In genomic region chrX:40953369-40953768, GRCh38 we compare ENCODE assay signal across 9 cellular contexts.
DNase-seq lines count a peak whose midpoint lies in the region; ATAC-seq, FAIRE-seq and TF ChIP-seq lines count a peak whose summit lies in the region.
"Had no signal": no experiment of that assay in that cellular context is flagged by ENCODE, and none has a peak within 500 bp of the region (broad histone marks: within the 10 kb centered on the region; RNA-seq: fewer than 3 reads in every experiment).

No MANE protein-coding gene starts in this region.

- WGBS in GM12878 (ENCODE audit: insufficient coverage, insufficient replicate concordance, low lambda C conversion rate, missing lambda C conversion rate), result 28% methylated on average over 2 of the region's 2 CpGs

- TF ChIP-seq EP300 in GM12878 (IDR thresholded peaks at IDR 0.05; ENCODE audit: borderline replicate concordance in 1 of 2, control insufficient read depth in 1 of 2, low read depth in 2 of 2, low read length in 2 of 2), result peak in 1 of 2 experiments; percentile 50; a peak in 1 of 4 replicates

- no TSS peak for BruUV-seq in GM12878 (replicated peaks; lab: Mats Ljungman, UMichigan)

- TF ChIP-seq RAD21 in GM12878 (IDR thresholded peaks at IDR 0.05; ENCODE audit: insufficient read depth, low read depth, low read length), result no peak

- TF ChIP-seq POLR2A in GM12878 (IDR thresholded peaks at IDR 0.05; ENCODE audit: low read depth, low read length) (no peak), H54 (IDR thresholded peaks at IDR 0.05; ENCODE audit: low read depth, low read length) (no peak)

- TF ChIP-seq CTCF in GM12864 (IDR thresholded peaks at IDR 0.05; ENCODE audit: low read depth, low read length, missing control alignments) (no peak), GM12878 (IDR thresholded peaks at IDR 0.05 in 2 of 3, conservative IDR thresholded peaks at IDR 0.05 in 1 of 3; ENCODE audit: control insufficient read depth in 2 of 3, extremely low read depth in 1 of 3, insufficient read depth in 1 of 3, low read depth in 3 of 3, low read length in 3 of 3) (no peak)

- H3K4me3 ChIP-seq in GM12864 (ENCODE audit: low read depth, low read length) (no peak overlapping the region; the same call in 1 of the 2 replicates), GM12878 (no peak overlapping the region)

- H3K27ac ChIP-seq in GM12878 (ENCODE audit: control insufficient read depth, insufficient read depth), result peak overlapping the region; percentile 52

- RAD21 ChIA-PET in GM12878 (lab: Charles Lee; ENCODE audit: unreplicated experiment), result interaction anchor here (0.6 to 1.7 kb wide), 8 partner anchors 22 to 228 kb away, joined by 3 to 11 read pairs (median 3); partner anchors contain the start of gene USP9X

- ATAC-seq in GM19395 (IDR thresholded peaks at IDR 0.05; ENCODE audit: unreplicated experiment) (peak; percentile 79), HG03378 (IDR thresholded peaks at IDR 0.05; ENCODE audit: unreplicated experiment) (peak; percentile 83), GM12878 (peak; percentile 94), HG02763 (IDR thresholded peaks at IDR 0.05; ENCODE audit: unreplicated experiment) (no peak)

- in situ Hi-C loops in GM12878 (cut with MboI), result no loop called here

- CTCF ChIA-PET in GM12878 (lab: Yijun Ruan, JAX), result interaction anchor here (1.3 to 1.7 kb wide), 3 partner anchors 76 to 167 kb away, joined by 3 to 7 read pairs (median 3); no protein-coding TSS in a partner anchor

- intact Hi-C loops in GM12878 (cut with micrococcal nuclease; ENCODE audit: unreplicated experiment), result loop anchor here (2.0 to 5.0 kb wide), 2 partner anchors 83 to 129 kb away; no protein-coding TSS in a partner anchor

- H4K20me1 ChIP-seq in GM12878 (ENCODE audit: control insufficient read depth, insufficient read depth), result no peaks in the 10 kb centered on the region

- POLR2A ChIA-PET in GM12878 (lab: Charles Lee), result interaction anchor here (0.5 to 1.9 kb wide), 7 partner anchors 10 to 274 kb away, joined by 3 to 5 read pairs (median 4); partner anchors contain the start of gene USP9X

- DNase-seq in GM12864 (ENCODE audit: low read depth) (peak; percentile 10), GM12878 (ENCODE audit: low read depth, low spot score) (peak; percentile 60), HT-29 (ENCODE audit: low spot score) (no peak), H54 (ENCODE audit: insufficient read length, low spot score) (no peak)
- DNase-seq in stimulated activated CD4-positive, alpha-beta T cell treated with anti-CD3 and anti-CD28 coated beads, Interleukin-12 subunit alpha, Interleukin-12 subunit beta, amount 100 ng/mL, for 4 hours, result no peak
- DNase-seq: NCI-H1105 treated with DMSO at 0.1 percent for 48 hours had no signal

- no peak overlapping the region for H2AFZ ChIP-seq in GM12878 (ENCODE audit: control insufficient read depth, low read depth, low read length)

- no peaks in the 10 kb centered on the region for H3K79me2 ChIP-seq in GM12878 (ENCODE audit: control insufficient read depth, insufficient read depth, low read length)

- no peaks in the 10 kb centered on the region; the same call in none of the 2 replicates for H3K4me1 ChIP-seq in GM12878 (ENCODE audit: control insufficient read depth, insufficient read depth, low read length)

- SMC1A ChIA-PET in GM12878 (lab: Charles Lee; ENCODE audit: uncharacterized antibody, unreplicated experiment), result interaction anchor here (0.5 to 1.5 kb wide), 8 partner anchors 17 to 409 kb away, joined by 3 to 8 read pairs (median 3); no protein-coding TSS in a partner anchor

- peaks cover 3% of the 10 kb centered on the region; the same call in 2 of the 3 replicates for H3K9me3 ChIP-seq in GM12878 (replicated peaks; ENCODE audit: control insufficient read depth, insufficient read depth, low read length)

- H3K4me2 ChIP-seq in GM12878 (ENCODE audit: control insufficient read depth, insufficient read depth), result peak overlapping the region; percentile 62

- no peak overlapping the region for H3K9ac ChIP-seq in GM12878 (ENCODE audit: control insufficient read depth, insufficient read depth, low read length)

- no peaks in the 10 kb centered on the region for H3K27me3 ChIP-seq in GM12878 (replicated peaks in 1 of 2; ENCODE audit: control insufficient read depth in 2 of 2, insufficient read depth in 2 of 2, low read length in 1 of 2)

- peak; percentile 75 for FAIRE-seq in GM12878 (lab: Jason Lieb, UNC)
- no peak for FAIRE-seq in H54 (lab: Jason Lieb, UNC)

- no peaks in the 10 kb centered on the region for H3K36me3 ChIP-seq in GM12878 (ENCODE audit: control insufficient read depth in 2 of 2, insufficient read depth in 2 of 2, low read length in 1 of 2)

TF ChIP-seq in GM12878, 131 proteins besides CTCF, POLR2A, EP300 and RAD21 (continues in another document):
- TF ChIP-seq MYB (IDR thresholded peaks at IDR 0.05; ENCODE audit: borderline replicate concordance, low read depth, low read length) (no peak), RFX5 (IDR thresholded peaks at IDR 0.05; ENCODE audit: low read depth, low read length) (no peak), MYC (IDR thresholded peaks at IDR 0.05; ENCODE audit: insufficient read depth, insufficient read length, insufficient replicate concordance, low read length, severe bottlenecking) (no peak), ATF3 (IDR thresholded peaks at IDR 0.05; ENCODE audit: borderline replicate concordance, extremely low read depth, low read depth, low read length) (no peak), CUX1 (IDR thresholded peaks at IDR 0.05; ENCODE audit: insufficient replicate concordance, low read depth, low read length) (peak; percentile 99), IKZF1 (conservative IDR thresholded peaks at IDR 0.05) (peak; percentile 74), EGR1 (IDR thresholded peaks at IDR 0.05; ENCODE audit: borderline replicate concordance in 1 of 2, low read depth in 2 of 2, low read length in 2 of 2) (no peak)
- TF ChIP-seq, protein P1, sequence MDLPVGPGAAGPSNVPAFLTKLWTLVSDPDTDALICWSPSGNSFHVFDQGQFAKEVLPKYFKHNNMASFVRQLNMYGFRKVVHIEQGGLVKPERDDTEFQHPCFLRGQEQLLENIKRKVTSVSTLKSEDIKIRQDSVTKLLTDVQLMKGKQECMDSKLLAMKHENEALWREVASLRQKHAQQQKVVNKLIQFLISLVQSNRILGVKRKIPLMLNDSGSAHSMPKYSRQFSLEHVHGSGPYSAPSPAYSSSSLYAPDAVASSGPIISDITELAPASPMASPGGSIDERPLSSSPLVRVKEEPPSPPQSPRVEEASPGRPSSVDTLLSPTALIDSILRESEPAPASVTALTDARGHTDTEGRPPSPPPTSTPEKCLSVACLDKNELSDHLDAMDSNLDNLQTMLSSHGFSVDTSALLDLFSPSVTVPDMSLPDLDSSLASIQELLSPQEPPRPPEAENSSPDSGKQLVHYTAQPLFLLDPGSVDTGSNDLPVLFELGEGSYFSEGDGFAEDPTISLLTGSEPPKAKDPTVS (IDR thresholded peaks at IDR 0.05; ENCODE audit: low read depth, low read length), result no peak

Comparison
In these comparisons a context has a peak if more than half of its experiments do, and no peak if none do; other contexts are left out.
1. DNase-seq: peak in GM12864 (single experiment) and GM12878 (single experiment); none in HT-29 (single experiment), H54 (single experiment) and stimulated activated CD4-positive, alpha-beta T cell treated with anti-CD3 and anti-CD28 coated beads, Interleukin-12 subunit alpha, Interleukin-12 subunit beta, amount 100 ng/mL, for 4 hours (single experiment).